Comparison of ENCODE assay signal across 31 cellular contexts in the genomic region with DNA sequence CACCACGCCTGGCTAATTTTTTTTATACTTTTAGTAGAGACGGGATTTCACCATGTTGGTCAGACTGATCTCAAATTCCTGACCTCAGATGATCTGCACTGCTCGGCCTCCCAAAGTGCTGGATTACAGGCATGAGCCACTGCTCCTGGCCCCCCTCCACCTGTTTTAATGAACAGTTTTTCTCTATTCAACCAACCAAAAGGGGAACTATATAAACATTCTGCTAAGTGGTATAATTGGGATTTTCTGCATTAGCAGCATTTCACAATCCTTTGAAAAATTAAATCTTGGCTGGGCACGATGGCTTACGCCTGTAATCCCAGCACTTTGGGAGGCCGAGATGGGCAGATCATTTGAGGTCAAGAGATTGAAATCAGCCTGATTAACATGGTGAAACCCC.
"Had no signal": no experiment of that assay in that cellular context is flagged by ENCODE, and none has a peak within 500 bp of the region (broad histone marks: within the 10 kb centered on the region; RNA-seq: fewer than 3 reads in every experiment).

No MANE protein-coding gene starts in this region.

- H3K27ac ChIP-seq: PC-9, RWPE1, SK-N-MC had no signal

- H3K9me3 ChIP-seq: MG63 had no signal

- H3K27me3 ChIP-seq: MG63 had no signal

- ATAC-seq: K562, Panc1, Right ventricle myocardium inferior, SK-N-SH treated with all-trans-retinoic acid at 6 μM for 48 hours had no signal

- H3K4me3 ChIP-seq: K562, MG63, PC-9, SK-N-MC had no signal

- DNase-seq: Kasumi-1, KG1, MG63, NCI-H1048, NCI-H1092 treated with DMSO at 0.1 percent for 48 hours, NCI-H1105 treated with DMSO at 0.1 percent for 48 hours, NCI-H1417, NCI-H1436, NCI-H146, NCI-H1694, NCI-H187, NCI-H1930, NCI-H2029 treated with DMSO at 0.1 percent for 48 hours, NCI-H2081 treated with DMSO at 0.1 percent for 48 hours, NCI-H2107, NCI-H2171, NCI-H226, NCI-H446 treated with DMSO at 0.1 percent for 48 hours, NCI-H510A, NCI-H524, NCI-H526, NCI-H69, NCI-H748 treated with DMSO at 0.1 percent for 48 hours, PC-9, SHP77 had no signal
